In genomic region chr12:2301531-2302461, GRCh38 we compare ENCODE assay signal across 14 cellular contexts.
DNase-seq lines count a peak whose midpoint lies in the region; ATAC-seq and TF ChIP-seq lines count a peak whose summit lies in the region.
"Had no signal": no experiment of that assay in that cellular context is flagged by ENCODE, and none has a peak within 500 bp of the region (broad histone marks: within the 10 kb centered on the region; RNA-seq: fewer than 3 reads in every experiment).

No MANE protein-coding gene starts in this region.

- peak; percentile 79 for DNase-seq in GM04503 (ENCODE audit: low read depth)
- DNase-seq in mammary epithelial cell: peak; percentile 20
- peak; percentile 31 for DNase-seq in hepatocyte (ENCODE audit: low spot score)
- DNase-seq in stomach: no peak
- no peak for DNase-seq in activated naive CD4-positive, alpha-beta T cell (lab: John Stamatoyannopoulos, UW)
- DNase-seq in Caco-2: no peak
- no peak for DNase-seq in NCI-H226
- DNase-seq: activated T-cell treated with anti-CD3 and anti-CD28 coated beads, Interleukin-2, amount 50 U/mL, for 48 hours; DMS153; NCI-H2081 treated with DMSO at 0.1 percent for 48 hours; pancreas; PC-9 had no signal

- H3K4me3 Mint-ChIP-seq in Caco-2 (ENCODE audit: unreplicated experiment): no peak overlapping the region
- H3K4me3 Mint-ChIP-seq: dendritic cell treated with granulocyte-macrophage colony-stimulating factor and Interleukin-4, amounts not matched to agents 40 ng/mL and 50 ng/mL, for 4 days had no signal

- peak overlapping the region; percentile 12 for H2AFZ ChIP-seq in mammary epithelial cell (ENCODE audit: low read depth, low read length)
- H2AFZ ChIP-seq in hepatocyte: no peak overlapping the region
- H2AFZ ChIP-seq: PC-9 had no signal

- H3K79me2 ChIP-seq in mammary epithelial cell (ENCODE audit: insufficient read depth, low read length): no peaks in the 10 kb centered on the region
- no peaks in the 10 kb centered on the region for H3K79me2 ChIP-seq in hepatocyte

- no peak for TF ChIP-seq CTCF in mammary epithelial cell (conservative IDR thresholded peaks at IDR 0.05 in 1 of 2, IDR thresholded peaks at IDR 0.05 in 1 of 2; ENCODE audit: extremely low read depth in 1 of 2, insufficient read depth in 1 of 2, low read depth in 1 of 2, low read length in 2 of 2)
- no peak for TF ChIP-seq CTCF in hepatocyte (IDR thresholded peaks at IDR 0.05; ENCODE audit: poor library complexity)
- no peak for TF ChIP-seq CTCF in stomach (IDR thresholded peaks at IDR 0.05)
- TF ChIP-seq CTCF in Caco-2 (IDR thresholded peaks at IDR 0.05; ENCODE audit: insufficient read depth in 1 of 2, low read depth in 1 of 2, low read length in 1 of 2, severe bottlenecking in 1 of 2, unreplicated experiment in 1 of 2): no peak

- H3K27ac ChIP-seq in mammary epithelial cell (ENCODE audit: insufficient read depth, low read depth, low read length) (no peak overlapping the region), hepatocyte (peak overlapping the region; percentile 31), stomach (peak overlapping the region in 4 of 5 donors; percentile 55 to 78 (median 67))
- H3K27ac ChIP-seq: pancreas, PC-9 had no signal

- H3K27me3 ChIP-seq in mammary epithelial cell (ENCODE audit: insufficient read depth, low read length): no peaks in the 10 kb centered on the region
- H3K27me3 ChIP-seq in hepatocyte: no peaks in the 10 kb centered on the region
- H3K27me3 ChIP-seq in stomach: no peaks in the 10 kb centered on the region
- H3K27me3 ChIP-seq in Caco-2 (replicated peaks; ENCODE audit: control insufficient read depth, insufficient read depth, low read length): peaks cover 2% of the 10 kb centered on the region
- H3K27me3 ChIP-seq: pancreas had no signal

- H3K27ac Mint-ChIP-seq in Caco-2 (ENCODE audit: unreplicated experiment): no peak overlapping the region
- H3K27ac Mint-ChIP-seq: dendritic cell treated with granulocyte-macrophage colony-stimulating factor and Interleukin-4, amounts not matched to agents 40 ng/mL and 50 ng/mL, for 4 days had no signal

- POLR2A ChIA-PET in Caco-2 (lab: Charles Lee): no interaction called here

- H3K4me3 ChIP-seq in mammary epithelial cell (replicated peaks in 1 of 3; ENCODE audit: insufficient read depth in 1 of 3, low read depth in 2 of 3, low read length in 3 of 3): no peak overlapping the region
- no peak overlapping the region for H3K4me3 ChIP-seq in hepatocyte
- H3K4me3 ChIP-seq in stomach: no peak overlapping the region
- H3K4me3 ChIP-seq in Caco-2 (ENCODE audit: low read depth, low read length): no peak overlapping the region
- H3K4me3 ChIP-seq: pancreas, PC-9 had no signal

- H3K9me3 ChIP-seq in mammary epithelial cell (replicated peaks; ENCODE audit: insufficient read depth, low read length) (no peaks in the 10 kb centered on the region), hepatocyte (ENCODE audit: low read depth) (no peaks in the 10 kb centered on the region), stomach (no peaks in the 10 kb centered on the region), Caco-2 (no peaks in the 10 kb centered on the region)
- H3K9me3 ChIP-seq: pancreas had no signal

- no peaks in the 10 kb centered on the region for H3K4me1 ChIP-seq in mammary epithelial cell (ENCODE audit: insufficient read depth, low read length)
- peaks cover 15% of the 10 kb centered on the region for H3K4me1 ChIP-seq in hepatocyte (ENCODE audit: insufficient read depth)
- H3K4me1 ChIP-seq in stomach: peaks cover 0 to 32% (median 21%) of the 10 kb centered on the region in 4 donors
- no peaks in the 10 kb centered on the region for H3K4me1 ChIP-seq in Caco-2
- H3K4me1 ChIP-seq: pancreas had no signal

- H3K4me1 Mint-ChIP-seq in Caco-2 (ENCODE audit: low read depth, unreplicated experiment): no peaks in the 10 kb centered on the region

- CTCF ChIA-PET in mammary epithelial cell (lab: Charles Lee; ENCODE audit: low non-redundant PET) (no interaction called here), Caco-2 (lab: Charles Lee) (no interaction called here)

- in situ Hi-C loops in mammary epithelial cell (cut with MboI; ENCODE audit: low sequenced_read_pairs in 2 of 2): no loop called here

- intact Hi-C loops in mammary epithelial cell (cut with micrococcal nuclease) (no loop called here), stomach (cut with DNase I; ENCODE audit: low total_unique reads) (no loop called here), Caco-2 (cut with micrococcal nuclease; ENCODE audit: unreplicated experiment) (no loop called here)

- H3K27me3 Mint-ChIP-seq in Caco-2 (ENCODE audit: insufficient read depth, unreplicated experiment): peaks cover 37% of the 10 kb centered on the region

- no peaks in the 10 kb centered on the region for H4K20me1 ChIP-seq in mammary epithelial cell (ENCODE audit: insufficient read depth, low read length)
- H4K20me1 ChIP-seq in hepatocyte (ENCODE audit: insufficient read depth, poor library complexity, severe bottlenecking): no peaks in the 10 kb centered on the region

- dilution Hi-C loops in mammary epithelial cell (cut with HindIII; ENCODE audit: low sequenced_read_pairs): no loop called here

- H3K9me2 ChIP-seq in hepatocyte (replicated peaks; ENCODE audit: insufficient read depth): no peaks in the 10 kb centered on the region

- H3K36me3 ChIP-seq in mammary epithelial cell (ENCODE audit: insufficient read depth, low read length) (no peaks in the 10 kb centered on the region), hepatocyte (replicated peaks; ENCODE audit: insufficient read depth, low read depth) (no peaks in the 10 kb centered on the region), stomach (no peaks in the 10 kb centered on the region), Caco-2 (ENCODE audit: control insufficient read depth, insufficient read depth, low read length) (no peaks in the 10 kb centered on the region)
- H3K36me3 ChIP-seq: pancreas had no signal

- 28% methylated on average over 12 of the region's 14 CpGs for WGBS in mammary epithelial cell (ENCODE audit: low coverage, missing lambda C conversion rate)
- 67% methylated on average over 14 of the region's 14 CpGs for WGBS in hepatocyte (ENCODE audit: low lambda C conversion rate, missing lambda C conversion rate)
- WGBS in stomach, 5 donors: 48 to 72% (median 71%) methylated on average over 14 of the region's 14 CpGs

- H3K4me2 ChIP-seq in mammary epithelial cell (ENCODE audit: insufficient read depth, low read depth, low read length): no peak overlapping the region
- no peak overlapping the region for H3K4me2 ChIP-seq in hepatocyte
- H3K4me2 ChIP-seq: PC-9 had no signal

- no peak for ATAC-seq in HG03354 (IDR thresholded peaks at IDR 0.05; ENCODE audit: poor library complexity, severe bottlenecking, unreplicated experiment)
- ATAC-seq: pancreas had no signal

- no peaks in the 10 kb centered on the region for H3K36me3 Mint-ChIP-seq in Caco-2 (ENCODE audit: insufficient read depth, unreplicated experiment)

- TF ChIP-seq POLR2A in stomach (IDR thresholded peaks at IDR 0.05): no peak

- H3K9ac ChIP-seq in mammary epithelial cell (ENCODE audit: insufficient read depth, low read length): no peak overlapping the region

- BruUV-seq in mammary epithelial cell (replicated peaks; lab: Mats Ljungman, UMichigan): no TSS peak
- BruUV-seq in Caco-2 (replicated peaks; lab: Mats Ljungman, UMichigan): no TSS peak

- no peaks in the 10 kb centered on the region for H3K9me3 Mint-ChIP-seq in Caco-2 (ENCODE audit: unreplicated experiment)
- H3K9me3 Mint-ChIP-seq: dendritic cell treated with granulocyte-macrophage colony-stimulating factor and Interleukin-4, amounts not matched to agents 40 ng/mL and 50 ng/mL, for 4 days had no signal

- peak; percentile 73 for TF ChIP-seq EP300 in stomach (IDR thresholded peaks at IDR 0.05)

Comparison
In these comparisons a context has a peak if more than half of its experiments do, and no peak if none do; other contexts are left out.
1. DNase-seq: peak in GM04503 (single experiment), mammary epithelial cell (single experiment) and hepatocyte (single experiment); none in stomach (single experiment), activated naive CD4-positive, alpha-beta T cell (0 of 4), Caco-2 (0 of 2) and NCI-H226 (single experiment).